Comparison of ENCODE assay signal across 19 cellular contexts in the genomic region with DNA sequence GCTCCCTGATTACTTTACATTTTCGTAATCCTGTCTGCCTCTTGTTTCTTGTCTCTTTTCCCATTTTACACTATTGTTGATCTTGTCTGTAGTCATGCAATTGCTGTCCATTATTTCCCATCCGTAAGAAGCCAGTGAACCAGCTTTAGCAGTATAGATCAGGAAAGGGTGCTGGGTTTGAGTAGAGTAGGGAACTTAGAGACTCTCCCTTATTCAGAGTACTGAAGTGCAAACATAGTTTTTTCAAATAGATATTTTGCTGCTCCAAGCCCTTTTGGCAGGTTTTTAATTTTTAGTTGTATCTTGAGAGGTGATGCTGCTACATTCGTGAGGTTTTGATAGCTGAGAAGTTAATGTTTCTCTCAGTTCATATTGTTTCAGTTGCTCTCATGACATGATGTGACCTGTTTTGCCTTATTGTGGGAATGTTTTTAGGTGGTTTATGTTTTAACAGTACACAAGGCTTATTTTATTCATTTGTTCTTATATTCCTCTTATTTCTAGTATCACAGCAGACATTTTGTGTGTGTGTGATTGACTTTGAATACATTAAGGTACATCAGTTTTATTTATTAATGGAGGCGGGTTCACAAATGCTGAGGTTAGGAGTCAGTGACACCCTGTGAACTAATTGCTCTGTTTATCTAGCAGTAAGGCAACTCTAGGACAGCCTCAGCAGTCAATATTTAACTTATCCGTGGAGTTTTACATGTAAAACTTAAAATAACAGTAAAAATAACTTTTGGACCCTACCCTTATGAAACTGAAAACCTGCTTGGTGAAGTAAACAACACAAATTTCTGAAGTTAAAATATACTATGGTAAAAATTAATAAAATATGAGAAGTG.
DNase-seq lines count a peak whose midpoint lies in the region; ATAC-seq, FAIRE-seq and TF ChIP-seq lines count a peak whose summit lies in the region.
"Had no signal": no experiment of that assay in that cellular context is flagged by ENCODE, and none has a peak within 500 bp of the region (broad histone marks: within the 10 kb centered on the region; RNA-seq: fewer than 3 reads in every experiment).

No MANE protein-coding gene starts in this region.

- no peak for TF ChIP-seq POLR2A in HepG2 (IDR thresholded peaks at IDR 0.05; ENCODE audit: insufficient read depth in 1 of 2, low read depth in 2 of 2, low read length in 2 of 2)

- TF ChIP-seq CTCF in HepG2 (CRISPR knock-in tag; IDR thresholded peaks at IDR 0.05) (no peak), type B pancreatic cell (conservative IDR thresholded peaks at IDR 0.05) (no peak)

- peak; percentile 95 for ATAC-seq in HepG2

- CTCF ChIA-PET in HepG2 (lab: Yijun Ruan, JAX; ENCODE audit: low intra/inter-chr PET ratio, low total read pairs), result no interaction called here

- peak in 2 of 3 experiments; percentile 26 to 81 for DNase-seq in NCI-H1417 (lab: John Stamatoyannopoulos, UW)
- no peak for DNase-seq in NCI-H1417 treated with DMSO at 0.1 percent for 48 hours (lab: John Stamatoyannopoulos, UW)
- peak; percentile 48 for DNase-seq in NCI-H748 (lab: John Stamatoyannopoulos, UW; ENCODE audit: unreplicated experiment)
- peak; percentile 49 for DNase-seq in HepG2 (ENCODE audit: low spot score)
- no peak for DNase-seq in type B pancreatic cell (ENCODE audit: extremely low spot score, unreplicated experiment)
- no peak for DNase-seq in cerebellum (ENCODE audit: low spot score)
- no peak for DNase-seq in RKO (ENCODE audit: low spot score)
- DNase-seq in putamen (ENCODE audit: low spot score), result no peak
- DNase-seq: BE2C; CD4-positive, alpha-beta memory T cell; DMS79; HCEC 1CT; KBM-7; MV-4-11; NCI-H1694; Peyer's patch; Right ventricle myocardium superior had no signal

- TF ChIP-seq EP300 in HepG2 (IDR thresholded peaks at IDR 0.05; ENCODE audit: low read depth in 2 of 2, low read length in 2 of 2) (peak in 1 of 2 experiments; percentile 38; a peak in 2 of 4 replicates), HepG2 (CRISPR knock-in tag; IDR thresholded peaks at IDR 0.05; ENCODE audit: borderline replicate concordance) (no peak)

- no peak overlapping the region for H2AFZ ChIP-seq in HepG2 (ENCODE audit: low read length)

- peak; percentile 21 for FAIRE-seq in HepG2 (lab: Jason Lieb, UNC)

- no peaks in the 10 kb centered on the region for H3K9me3 Mint-ChIP-seq in type B pancreatic cell

- WGBS in HepG2 (ENCODE audit: low lambda C conversion rate), result 24% methylated on average over 5 of the region's 5 CpGs

- H3K27me3 ChIP-seq in HepG2 (ENCODE audit: control insufficient read depth in 1 of 2, insufficient read depth in 2 of 2, low read length in 2 of 2), result no peaks in the 10 kb centered on the region
- H3K27me3 ChIP-seq: BE2C, Peyer's patch had no signal

- POLR2A ChIA-PET in HepG2 (lab: Yijun Ruan, JAX), result interaction anchor here (0.6 to 1.0 kb wide), 2 partner anchors 10 kb away, joined by 3 to 4 read pairs; no protein-coding TSS in a partner anchor

- no peaks in the 10 kb centered on the region for H4K20me1 ChIP-seq in HepG2 (ENCODE audit: insufficient read depth, low read length)

- no peaks in the 10 kb centered on the region for H3K27me3 Mint-ChIP-seq in type B pancreatic cell
- H3K27me3 Mint-ChIP-seq: CD4-positive, alpha-beta memory T cell had no signal

- no TSS peak for BruUV-seq in HepG2 (replicated peaks; lab: Mats Ljungman, UMichigan)

- no peaks in the 10 kb centered on the region for H3K36me3 ChIP-seq in HepG2 (replicated peaks in 1 of 2; ENCODE audit: control insufficient read depth in 1 of 2, insufficient read depth in 2 of 2, low read length in 2 of 2)
- H3K36me3 ChIP-seq: BE2C, Peyer's patch had no signal

- H3K27ac ChIP-seq in HepG2 (ENCODE audit: extremely low read length, insufficient read depth, low read length), result peak overlapping the region; percentile 75
- H3K27ac ChIP-seq: 22Rv1, Peyer's patch, SK-N-MC had no signal

- peak overlapping the region; percentile 11; the same call in 1 of the 2 replicates for H3K9ac ChIP-seq in HepG2 (ENCODE audit: insufficient read depth, low read depth, low read length)

- H3K4me1 ChIP-seq in HepG2 (ENCODE audit: insufficient read depth, low read length), result peaks cover 51% of the 10 kb centered on the region
- H3K4me1 ChIP-seq: BE2C, Peyer's patch had no signal

- no peaks in the 10 kb centered on the region for H3K79me2 ChIP-seq in HepG2 (ENCODE audit: insufficient read depth, low read length)

- peak overlapping the region; percentile 81 for H3K4me2 ChIP-seq in HepG2 (ENCODE audit: low read depth, low read length)

- H3K4me3 Mint-ChIP-seq in type B pancreatic cell, result no peak overlapping the region
- H3K4me3 Mint-ChIP-seq: CD4-positive, alpha-beta memory T cell had no signal

- in situ Hi-C loops in HepG2 (cut with HindIII; ENCODE audit: extremely low pct_ligation_motif_present, low pct_unique_long_range_greater_than_20kb), result no loop called here

- H3K36me3 Mint-ChIP-seq in type B pancreatic cell, result peaks cover 16% of the 10 kb centered on the region

- no peak for TF ChIP-seq RAD21 in HepG2 (CRISPR knock-in tag; IDR thresholded peaks at IDR 0.05)

- no peaks in the 10 kb centered on the region for H3K9me3 ChIP-seq in HepG2 (ENCODE audit: low read length)
- H3K9me3 ChIP-seq: BE2C, Peyer's patch had no signal

- peak overlapping the region in 2 of 3 experiments; percentile 39 to 40; a peak in 2 of 6 replicates for H3K4me3 ChIP-seq in HepG2 (replicated peaks in 1 of 3; ENCODE audit: insufficient read depth in 1 of 3, low read depth in 2 of 3, low read length in 3 of 3)
- H3K4me3 ChIP-seq: Peyer's patch, SK-N-MC had no signal

- intact Hi-C loops in HepG2 (cut with micrococcal nuclease; ENCODE audit: unreplicated experiment), result no loop called here

- peak overlapping the region; percentile 20 for H3K27ac Mint-ChIP-seq in type B pancreatic cell
- H3K27ac Mint-ChIP-seq: CD4-positive, alpha-beta memory T cell had no signal

- peaks cover 21% of the 10 kb centered on the region for H3K4me1 Mint-ChIP-seq in type B pancreatic cell (ENCODE audit: unreplicated experiment)

TF ChIP-seq in HepG2, 621 proteins besides CTCF, POLR2A, EP300 and RAD21 (continues in another document):
- TF ChIP-seq HMGA1 (CRISPR knock-in tag; conservative IDR thresholded peaks at IDR 0.05) (no peak), ZNF530 (CRISPR knock-in tag; IDR thresholded peaks at IDR 0.05; ENCODE audit: low read depth) (no peak), ATF1 (CRISPR knock-in tag; IDR thresholded peaks at IDR 0.05) (no peak), MATR3 (CRISPR knock-in tag; IDR thresholded peaks at IDR 0.05) (no peak), SAFB2 (CRISPR knock-in tag; IDR thresholded peaks at IDR 0.05; ENCODE audit: borderline replicate concordance, low read depth) (no peak), SIX1 (CRISPR knock-in tag; IDR thresholded peaks at IDR 0.05; ENCODE audit: borderline replicate concordance) (peak; percentile 34; the same call in 1 of the 2 replicates), ZNF143 (CRISPR knock-in tag; IDR thresholded peaks at IDR 0.05) (no peak)
- TF ChIP-seq, protein P1, sequence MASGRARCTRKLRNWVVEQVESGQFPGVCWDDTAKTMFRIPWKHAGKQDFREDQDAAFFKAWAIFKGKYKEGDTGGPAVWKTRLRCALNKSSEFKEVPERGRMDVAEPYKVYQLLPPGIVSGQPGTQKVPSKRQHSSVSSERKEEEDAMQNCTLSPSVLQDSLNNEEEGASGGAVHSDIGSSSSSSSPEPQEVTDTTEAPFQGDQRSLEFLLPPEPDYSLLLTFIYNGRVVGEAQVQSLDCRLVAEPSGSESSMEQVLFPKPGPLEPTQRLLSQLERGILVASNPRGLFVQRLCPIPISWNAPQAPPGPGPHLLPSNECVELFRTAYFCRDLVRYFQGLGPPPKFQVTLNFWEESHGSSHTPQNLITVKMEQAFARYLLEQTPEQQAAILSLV (CRISPR knock-in tag; IDR thresholded peaks at IDR 0.05; ENCODE audit: borderline replicate concordance), result no peak
- TF ChIP-seq, protein P2, sequence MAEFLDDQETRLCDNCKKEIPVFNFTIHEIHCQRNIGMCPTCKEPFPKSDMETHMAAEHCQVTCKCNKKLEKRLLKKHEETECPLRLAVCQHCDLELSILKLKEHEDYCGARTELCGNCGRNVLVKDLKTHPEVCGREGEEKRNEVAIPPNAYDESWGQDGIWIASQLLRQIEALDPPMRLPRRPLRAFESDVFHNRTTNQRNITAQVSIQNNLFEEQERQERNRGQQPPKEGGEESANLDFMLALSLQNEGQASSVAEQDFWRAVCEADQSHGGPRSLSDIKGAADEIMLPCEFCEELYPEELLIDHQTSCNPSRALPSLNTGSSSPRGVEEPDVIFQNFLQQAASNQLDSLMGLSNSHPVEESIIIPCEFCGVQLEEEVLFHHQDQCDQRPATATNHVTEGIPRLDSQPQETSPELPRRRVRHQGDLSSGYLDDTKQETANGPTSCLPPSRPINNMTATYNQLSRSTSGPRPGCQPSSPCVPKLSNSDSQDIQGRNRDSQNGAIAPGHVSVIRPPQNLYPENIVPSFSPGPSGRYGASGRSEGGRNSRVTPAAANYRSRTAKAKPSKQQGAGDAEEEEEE (CRISPR knock-in tag; IDR thresholded peaks at IDR 0.05; ENCODE audit: borderline replicate concordance), result no peak
- TF ChIP-seq, protein P3, sequence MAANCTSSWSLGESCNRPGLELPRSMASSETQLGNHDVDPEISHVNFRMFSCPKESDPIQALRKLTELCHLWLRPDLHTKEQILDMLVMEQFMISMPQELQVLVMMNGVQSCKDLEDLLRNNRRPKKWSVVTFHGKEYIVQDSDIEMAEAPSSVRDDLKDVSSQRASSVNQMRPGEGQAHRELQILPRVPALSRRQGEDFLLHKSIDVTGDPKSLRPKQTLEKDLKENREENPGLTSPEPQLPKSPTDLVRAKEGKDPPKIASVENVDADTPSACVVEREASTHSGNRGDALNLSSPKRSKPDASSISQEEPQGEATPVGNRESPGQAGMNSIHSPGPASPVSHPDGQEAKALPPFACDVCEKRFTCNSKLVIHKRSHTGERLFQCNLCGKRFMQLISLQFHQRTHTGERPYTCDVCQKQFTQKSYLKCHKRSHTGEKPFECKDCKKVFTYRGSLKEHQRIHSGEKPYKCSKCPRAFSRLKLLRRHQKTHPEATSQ (CRISPR knock-in tag; IDR thresholded peaks at IDR 0.05; ENCODE audit: borderline replicate concordance), result no peak
- TF ChIP-seq, protein P4, sequence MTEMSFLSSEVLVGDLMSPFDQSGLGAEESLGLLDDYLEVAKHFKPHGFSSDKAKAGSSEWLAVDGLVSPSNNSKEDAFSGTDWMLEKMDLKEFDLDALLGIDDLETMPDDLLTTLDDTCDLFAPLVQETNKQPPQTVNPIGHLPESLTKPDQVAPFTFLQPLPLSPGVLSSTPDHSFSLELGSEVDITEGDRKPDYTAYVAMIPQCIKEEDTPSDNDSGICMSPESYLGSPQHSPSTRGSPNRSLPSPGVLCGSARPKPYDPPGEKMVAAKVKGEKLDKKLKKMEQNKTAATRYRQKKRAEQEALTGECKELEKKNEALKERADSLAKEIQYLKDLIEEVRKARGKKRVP (CRISPR knock-in tag; IDR thresholded peaks at IDR 0.05), result no peak

Comparison
In these comparisons a context has a peak if more than half of its experiments do, and no peak if none do; other contexts are left out.
1. DNase-seq: peak in NCI-H1417 (2 of 3), NCI-H748 (single experiment) and HepG2 (single experiment); none in NCI-H1417 treated with DMSO at 0.1 percent for 48 hours (single experiment), type B pancreatic cell (single experiment), cerebellum (single experiment), RKO (single experiment) and putamen (single experiment).